8 cellular contexts compared by ENCODE assay signal in genomic region chr6:1570848-1571247, GRCh38. TPM values are rescaled to one million over a fixed set of nuclear protein-coding genes. Genes with fewer than 3 reads are reported as not detected.
"Had no signal": no experiment of that assay in that cellular context is flagged by ENCODE, and none has a peak within 500 bp of the region (broad histone marks: within the 10 kb centered on the region; RNA-seq: fewer than 3 reads in every experiment).

No MANE protein-coding gene starts in this region.

- H3K27ac ChIP-seq: HL-60, KMS-11 had no signal

- DNase-seq: IMR-90, Karpas-422, KBM-7, KG1 had no signal

- FAIRE-seq: HTR-8/SVneo had no signal

- H3K4me2 ChIP-seq: KMS-11 had no signal

- H3K9ac ChIP-seq: KMS-11 had no signal

RNA-seq across cellular contexts. Expression of gene FOXC1, which starts 38.9 kb away (rescaled TPM):
- polyA plus RNA-seq: IgD-negative memory B cell had no signal
